15 cellular contexts compared by ENCODE assay signal in genomic region chr22:35804421-35804820, GRCh38.
DNase-seq lines count a peak whose midpoint lies in the region; TF ChIP-seq lines count a peak whose summit lies in the region.
"Had no signal": no experiment of that assay in that cellular context is flagged by ENCODE, and none has a peak within 500 bp of the region (broad histone marks: within the 10 kb centered on the region; RNA-seq: fewer than 3 reads in every experiment).

No MANE protein-coding gene starts in this region.

- H3K27me3 ChIP-seq in adipocyte (replicated peaks; ENCODE audit: control insufficient read depth, insufficient read depth, low read length): no peaks in the 10 kb centered on the region
- H3K27me3 ChIP-seq: BLaER1 treated with 17β-estradiol and CSF1 and Interleukin-3, amounts not matched to agents 10 nM and 100 nM had no signal

- no peak overlapping the region for H3K27ac ChIP-seq in HEK293 (ENCODE audit: extremely low read depth, low read depth, low read length)
- H3K27ac ChIP-seq: BLaER1 treated with 17β-estradiol and CSF1 and Interleukin-3, amounts not matched to agents 10 nM and 100 nM had no signal

- H3K36me3 Mint-ChIP-seq in MCF 10A (ENCODE audit: insufficient read depth, unreplicated experiment): peaks cover 74% of the 10 kb centered on the region
- H3K36me3 Mint-ChIP-seq: CD8-positive, alpha-beta T cell had no signal

- TF ChIP-seq CTCF in HEK293 (tag by site-specific recombination; IDR thresholded peaks at IDR 0.05): no peak
- TF ChIP-seq CTCF in MCF 10A (IDR thresholded peaks at IDR 0.05; ENCODE audit: unreplicated experiment): no peak

- H3K36me3 ChIP-seq in HEK293 (ENCODE audit: control insufficient read depth in 2 of 2, insufficient read depth in 1 of 2, low read length in 2 of 2): peaks cover 22 to 24% of the 10 kb centered on the region in 2 experiments
- H3K36me3 ChIP-seq in adipocyte (ENCODE audit: control insufficient read depth, insufficient read depth, low read length, severe bottlenecking): peaks cover 26% of the 10 kb centered on the region

- no peaks in the 10 kb centered on the region for H3K9me3 Mint-ChIP-seq in MCF 10A (ENCODE audit: unreplicated experiment)
- H3K9me3 Mint-ChIP-seq: CD8-positive, alpha-beta T cell had no signal

- no TSS peak for BruUV-seq in MCF 10A (replicated peaks; lab: Mats Ljungman, UMichigan)

- POLR2A ChIA-PET in HEK293 (lab: Yijun Ruan, JAX) (no interaction called here), MCF 10A (lab: Yijun Ruan, JAX) (interaction anchor here (0.7 to 1.8 kb wide), 3 partner anchors 11 to 22 kb away, joined by 3 to 8 read pairs (median 3); no protein-coding TSS in a partner anchor)

- intact Hi-C loops in MCF 10A (cut with micrococcal nuclease): no loop called here

- H3K9me3 ChIP-seq in HEK293 (ENCODE audit: control insufficient read depth, insufficient read depth, low read depth, low read length) (no peaks in the 10 kb centered on the region), adipocyte (ENCODE audit: control insufficient read depth, low read length) (peaks cover 5% of the 10 kb centered on the region)

- H3K4me1 Mint-ChIP-seq in MCF 10A (ENCODE audit: insufficient read depth, unreplicated experiment): peaks cover 15% of the 10 kb centered on the region
- H3K4me1 Mint-ChIP-seq: B cell had no signal

- no peaks in the 10 kb centered on the region; the same call in 1 of the 2 replicates for H3K4me1 ChIP-seq in HEK293 (ENCODE audit: control insufficient read depth, insufficient read depth, low read length)
- peaks cover 13% of the 10 kb centered on the region for H3K4me1 ChIP-seq in adipocyte (ENCODE audit: control insufficient read depth, insufficient read depth, low read length)
- H3K4me1 ChIP-seq: BLaER1 treated with 17β-estradiol and CSF1 and Interleukin-3, amounts not matched to agents 10 nM and 100 nM had no signal

- DNase-seq in adipocyte (ENCODE audit: low read depth): no peak
- DNase-seq in foreskin melanocyte: peak; percentile 87
- DNase-seq in MCF 10A (ENCODE audit: unreplicated experiment): no peak
- no peak for DNase-seq in iPS-NIHi11 (ENCODE audit: low spot score)
- DNase-seq in SIG-M5 (lab: John Stamatoyannopoulos, UW): no peak
- DNase-seq: CD8-positive, alpha-beta T cell; COR-L47; DMS 273 treated with DMSO at 0.1 percent for 48 hours; DMS53; DND-41; EL; H9 had no signal

- no peak overlapping the region for H3K4me3 Mint-ChIP-seq in MCF 10A (ENCODE audit: unreplicated experiment)
- H3K4me3 Mint-ChIP-seq: B cell; CD8-positive, alpha-beta T cell; H9 had no signal

- H3K27me3 Mint-ChIP-seq in MCF 10A (ENCODE audit: insufficient read depth, unreplicated experiment): no peaks in the 10 kb centered on the region

- no peak overlapping the region for H3K27ac Mint-ChIP-seq in MCF 10A (ENCODE audit: low read depth, unreplicated experiment)
- H3K27ac Mint-ChIP-seq: B cell; CD8-positive, alpha-beta T cell; H9 had no signal

- CTCF ChIA-PET in HEK293 (lab: Yijun Ruan, JAX) (no interaction called here), MCF 10A (lab: Yijun Ruan, JAX) (interaction anchor here (1.4 kb wide), 1 partner anchor 9 kb away, joined by 4 read pairs; no protein-coding TSS in a partner anchor)

- no peak overlapping the region for H3K9ac ChIP-seq in adipocyte (ENCODE audit: low read length)
- H3K9ac ChIP-seq: BLaER1 treated with 17β-estradiol and CSF1 and Interleukin-3, amounts not matched to agents 10 nM and 100 nM had no signal

- H3K4me3 ChIP-seq in HEK293 (ENCODE audit: low read depth, low read length) (no peak overlapping the region), adipocyte (ENCODE audit: low read length) (peak overlapping the region; percentile 39)
- H3K4me3 ChIP-seq: BLaER1 treated with 17β-estradiol and CSF1 and Interleukin-3, amounts not matched to agents 10 nM and 100 nM had no signal

TF ChIP-seq in HEK293, 187 proteins besides CTCF, POLR2A, EP300 and RAD21:
- no peak for TF ChIP-seq MEIS1 (CRISPR knock-in tag; IDR thresholded peaks at IDR 0.05; ENCODE audit: borderline replicate concordance)
- TF ChIP-seq SP3 (tag by site-specific recombination; IDR thresholded peaks at IDR 0.05): no peak
- TF ChIP-seq SETDB1 (IDR thresholded peaks at IDR 0.05; ENCODE audit: insufficient read length, low read length): peak; percentile 75
